8 cellular contexts compared by ENCODE assay signal in genomic region chr6:26342106-26342999, GRCh38. TPM values are rescaled to one million over a fixed set of nuclear protein-coding genes. Genes with fewer than 3 reads are reported as not detected.
DNase-seq lines count a peak whose midpoint lies in the region; ATAC-seq and TF ChIP-seq lines count a peak whose summit lies in the region.

No MANE protein-coding gene starts in this region.

- no peaks in the 10 kb centered on the region for H3K4me1 ChIP-seq in HEK293 (ENCODE audit: control insufficient read depth, insufficient read depth, low read length)
- H3K4me1 ChIP-seq in Panc1 (ENCODE audit: control insufficient read depth, insufficient read depth, low read length), result 0 out of 2 replicates have a peak, but pooled peaks cover 5% of the 10 kb centered on the region

- CTCF ChIA-PET in HEK293 (lab: Yijun Ruan, JAX), result interaction anchor here (0.5 to 3.4 kb wide), 49 partner anchors 8 to 1268 kb away, joined by 3 to 48 read pairs (median 4); partner anchors contain the start of gene ABT1
- CTCF ChIA-PET in Panc1 (lab: Charles Lee), result interaction anchor here (0.6 to 1.4 kb wide), 5 partner anchors 10 to 253 kb away, joined by 3 to 7 read pairs (median 4); no protein-coding TSS in a partner anchor

- no peaks in the 10 kb centered on the region for H3K27me3 ChIP-seq in Panc1 (ENCODE audit: control insufficient read depth, insufficient read depth, low read length)

- H3K27ac ChIP-seq in HEK293 (ENCODE audit: extremely low read depth, low read depth, low read length) (no peak overlapping the region), Panc1 (ENCODE audit: low read length) (no peak overlapping the region)

- in situ Hi-C loops in Panc1 (cut with HindIII; ENCODE audit: low pct_unique_long_range_greater_than_20kb, low sequenced_read_pairs), result no loop called here

- ATAC-seq in Panc1, result peak; percentile 10; the same call in 1 of the 2 replicates
- ATAC-seq in HG02970 (IDR thresholded peaks at IDR 0.05; ENCODE audit: low FRiP score, unreplicated experiment), result no peak

- no peak for TF ChIP-seq CTCF in GM10266 (IDR thresholded peaks at IDR 0.05; ENCODE audit: control insufficient read depth, insufficient read depth, low read depth, missing control alignments)
- TF ChIP-seq CTCF in HEK293 (tag by site-specific recombination; IDR thresholded peaks at IDR 0.05), result no peak
- TF ChIP-seq CTCF in Panc1 (IDR thresholded peaks at IDR 0.05), result no peak

- intact Hi-C loops in Panc1 (cut with micrococcal nuclease; ENCODE audit: unreplicated experiment), result loop anchor here (5.0 kb wide), 3 partner anchors 80 to 210 kb away; partner anchors contain the start of gene HMGN4

- DNase-seq in GM10266 (ENCODE audit: extremely low spot score), result peak; percentile 14
- DNase-seq in Panc1 (ENCODE audit: low read depth, low spot score), result no peak
- DNase-seq in fibroblast of peridontal ligament (ENCODE audit: extremely low read depth), result peak; percentile 44
- no peak for DNase-seq in anterior cingulate cortex (lab: John Stamatoyannopoulos, UW)
- no peak for DNase-seq in SW 1271 (lab: John Stamatoyannopoulos, UW)
- DNase-seq in stimulated activated CD4-positive, alpha-beta T cell treated with anti-CD3 and anti-CD28 coated beads, Interleukin-4, amount 100 ng/mL, for 1 hour, result no peak

- POLR2A ChIA-PET in HEK293 (lab: Yijun Ruan, JAX), result interaction anchor here (1.0 to 2.0 kb wide), 8 partner anchors 11 to 253 kb away, joined by 3 to 11 read pairs (median 5); partner anchors contain the start of genes BTN2A2 and HMGN4
- POLR2A ChIA-PET in Panc1 (lab: Charles Lee), result no interaction called here

- no peaks in the 10 kb centered on the region for H3K9me3 ChIP-seq in HEK293 (ENCODE audit: control insufficient read depth, insufficient read depth, low read depth, low read length)
- H3K9me3 ChIP-seq in Panc1 (ENCODE audit: control insufficient read depth, insufficient read depth, low read depth, low read length), result no peaks in the 10 kb centered on the region

- H3K36me3 ChIP-seq in HEK293 (ENCODE audit: control insufficient read depth in 2 of 2, insufficient read depth in 1 of 2, low read length in 2 of 2) (no peaks in the 10 kb centered on the region), Panc1 (ENCODE audit: control insufficient read depth, insufficient read depth, low read length) (no peaks in the 10 kb centered on the region)

- BruUV-seq in Panc1 (replicated peaks; lab: Mats Ljungman, UMichigan), result no TSS peak

- 0 out of 2 replicates have a peak overlapping the region, but pooled peaks have one; percentile 13 for H3K4me3 ChIP-seq in HEK293 (ENCODE audit: low read depth, low read length)
- H3K4me3 ChIP-seq in Panc1 (ENCODE audit: low read depth in 2 of 2, low read length in 2 of 2), result peak overlapping the region; percentile 17 to 58

TF ChIP-seq in HEK293, 187 proteins besides CTCF, POLR2A, EP300 and RAD21 (continues in another document):
- TF ChIP-seq ZNF221 (tag by site-specific recombination; IDR thresholded peaks at IDR 0.05; ENCODE audit: borderline replicate concordance) (no peak), MYNN (tag by site-specific recombination; IDR thresholded peaks at IDR 0.05; ENCODE audit: borderline replicate concordance) (no peak), ZSCAN16 (tag by site-specific recombination; IDR thresholded peaks at IDR 0.05) (no peak), ZNF645 (tag by site-specific recombination; IDR thresholded peaks at IDR 0.05) (no peak), ZNF426 (tag by site-specific recombination; IDR thresholded peaks at IDR 0.05) (no peak), ZNF558 (tag by site-specific recombination; IDR thresholded peaks at IDR 0.05) (no peak), ZNF747 (tag by site-specific recombination; IDR thresholded peaks at IDR 0.05) (no peak), ZNF155 (tag by site-specific recombination; IDR thresholded peaks at IDR 0.05) (no peak), KLF16 (tag by site-specific recombination; IDR thresholded peaks at IDR 0.05) (no peak), ZNF639 (tag by site-specific recombination; IDR thresholded peaks at IDR 0.05) (no peak), ZNF513 (tag by site-specific recombination; IDR thresholded peaks at IDR 0.05) (no peak), BCL6B (tag by site-specific recombination; IDR thresholded peaks at IDR 0.05) (no peak), ZXDB (tag by site-specific recombination; IDR thresholded peaks at IDR 0.05) (no peak), ZNF701 (tag by site-specific recombination; IDR thresholded peaks at IDR 0.05) (no peak), ZNF223 (tag by site-specific recombination; IDR thresholded peaks at IDR 0.05) (no peak), ZFP3 (tag by site-specific recombination; IDR thresholded peaks at IDR 0.05; ENCODE audit: low read depth) (no peak), YY1 (tag by site-specific recombination; IDR thresholded peaks at IDR 0.05) (no peak), ATF2 (tag by site-specific recombination; IDR thresholded peaks at IDR 0.05; ENCODE audit: low read depth) (no peak), ZNF561 (tag by site-specific recombination; IDR thresholded peaks at IDR 0.05; ENCODE audit: borderline replicate concordance) (no peak), ZSCAN5A (tag by site-specific recombination; IDR thresholded peaks at IDR 0.05) (no peak)

RNA-seq across cellular contexts. Expression of gene BTN3A2, which starts 22.6 kb away (rescaled TPM):
- 5.5 TPM for total RNA-seq in Panc1 (2021; ENCODE audit: unreplicated experiment)
- polyA plus RNA-seq in Panc1 (2012; ENCODE audit: insufficient read length), result 4.6 TPM

RNA-seq across cellular contexts. Expression of gene BTN2A2, which starts 40.6 kb away (rescaled TPM):
- total RNA-seq in Panc1 (2021; ENCODE audit: unreplicated experiment), result 8.1 TPM
- polyA plus RNA-seq in Panc1 (2012; ENCODE audit: insufficient read length), result 7.8 TPM

RNA-seq across cellular contexts. Expression of gene BTN3A1, which starts 59.7 kb away (rescaled TPM):
- total RNA-seq in Panc1 (2021; ENCODE audit: unreplicated experiment), result 5.0 TPM
- polyA plus RNA-seq in Panc1 (2012; ENCODE audit: insufficient read length), result 3.6 TPM

Comparison
In these comparisons a context has a peak if more than half of its experiments do, and no peak if none do; other contexts are left out.
1. DNase-seq: peak in GM10266 (single experiment) and fibroblast of peridontal ligament (single experiment); none in Panc1 (single experiment), anterior cingulate cortex (0 of 58), SW 1271 (0 of 2) and stimulated activated CD4-positive, alpha-beta T cell treated with anti-CD3 and anti-CD28 coated beads, Interleukin-4, amount 100 ng/mL, for 1 hour (single experiment).